19 cellular contexts compared by ENCODE assay signal in genomic region chr3:73925045-73925444, GRCh38.
DNase-seq lines count a peak whose midpoint lies in the region; ATAC-seq and TF ChIP-seq lines count a peak whose summit lies in the region.
"Had no signal": no experiment of that assay in that cellular context is flagged by ENCODE, and none has a peak within 500 bp of the region (broad histone marks: within the 10 kb centered on the region; RNA-seq: fewer than 3 reads in every experiment).

No MANE protein-coding gene starts in this region.

- H3K36me3 ChIP-seq in breast epithelium, result no peaks in the 10 kb centered on the region
- no peaks in the 10 kb centered on the region for H3K36me3 ChIP-seq in GM23248 (ENCODE audit: low read depth)
- no peaks in the 10 kb centered on the region for H3K36me3 ChIP-seq in OCI-LY3 (replicated peaks; ENCODE audit: low read depth, low read length)
- H3K36me3 ChIP-seq: BLaER1 treated with 17β-estradiol and CSF1 and Interleukin-3, amounts not matched to agents 10 nM and 100 nM had no signal

- H4K20me1 ChIP-seq in GM23248 (ENCODE audit: insufficient read depth), result no peaks in the 10 kb centered on the region
- H4K20me1 ChIP-seq in OCI-LY3 (ENCODE audit: insufficient read depth, low read length), result no peaks in the 10 kb centered on the region
- H4K20me1 ChIP-seq: BLaER1 treated with 17β-estradiol and CSF1 and Interleukin-3, amounts not matched to agents 10 nM and 100 nM had no signal

- H3F3A ChIP-seq in GM23248 (ENCODE audit: insufficient read depth), result no peaks in the 10 kb centered on the region

- no peaks in the 10 kb centered on the region for H3K79me2 ChIP-seq in GM23248 (ENCODE audit: insufficient read depth)
- H3K79me2 ChIP-seq in OCI-LY3 (ENCODE audit: low read length), result no peaks in the 10 kb centered on the region

- no peak overlapping the region for H3K27ac Mint-ChIP-seq in MCF 10A (ENCODE audit: low read depth, unreplicated experiment)
- H3K27ac Mint-ChIP-seq: B cell; CD4-positive, alpha-beta T cell; CD8-positive, alpha-beta T cell had no signal

- CTCF ChIA-PET in MCF 10A (lab: Yijun Ruan, JAX), result interaction anchor here (0.6 kb wide), 1 partner anchor 1849 kb away, joined by 4 read pairs; no protein-coding TSS in a partner anchor

- H3K4me1 Mint-ChIP-seq in MCF 10A (ENCODE audit: insufficient read depth, unreplicated experiment), result no peaks in the 10 kb centered on the region
- H3K4me1 Mint-ChIP-seq: B cell had no signal

- no peaks in the 10 kb centered on the region for H3K4me1 ChIP-seq in breast epithelium
- H3K4me1 ChIP-seq in GM23248 (ENCODE audit: insufficient read depth), result no peaks in the 10 kb centered on the region
- peaks cover 8% of the 10 kb centered on the region for H3K4me1 ChIP-seq in OCI-LY3 (ENCODE audit: low read length)
- H3K4me1 ChIP-seq: A549; BLaER1 treated with 17β-estradiol and CSF1 and Interleukin-3, amounts not matched to agents 10 nM and 100 nM; Caco-2 had no signal

- in situ Hi-C loops in GM23248 (cut with MboI), result no loop called here

- H3K4me3 ChIP-seq in breast epithelium (no peak overlapping the region), GM23248 (no peak overlapping the region), OCI-LY3 (ENCODE audit: low read length) (no peak overlapping the region)
- H3K4me3 ChIP-seq: A549; BLaER1 treated with 17β-estradiol and CSF1 and Interleukin-3, amounts not matched to agents 10 nM and 100 nM had no signal

- no peak for TF ChIP-seq POLR2A in breast epithelium (IDR thresholded peaks at IDR 0.05)

- no peak overlapping the region for H3K27ac ChIP-seq in breast epithelium
- H3K27ac ChIP-seq in GM23248, result no peak overlapping the region
- H3K27ac ChIP-seq in OCI-LY3 (ENCODE audit: low read length), result no peak overlapping the region
- H3K27ac ChIP-seq: 22Rv1; A549; BLaER1 treated with 17β-estradiol and CSF1 and Interleukin-3, amounts not matched to agents 10 nM and 100 nM; C4-2B had no signal

- TF ChIP-seq CTCF in MCF 10A (IDR thresholded peaks at IDR 0.05; ENCODE audit: unreplicated experiment) (no peak), breast epithelium (IDR thresholded peaks at IDR 0.05) (no peak), OCI-LY3 (IDR thresholded peaks at IDR 0.05; ENCODE audit: low read depth, low read length) (no peak)

- no peaks in the 10 kb centered on the region for H3K27me3 Mint-ChIP-seq in MCF 10A (ENCODE audit: insufficient read depth, unreplicated experiment)
- H3K27me3 Mint-ChIP-seq: B cell; CD4-positive, alpha-beta T cell had no signal

- H3K9me2 ChIP-seq in GM23248 (ENCODE audit: insufficient read depth), result no peaks in the 10 kb centered on the region

- no peaks in the 10 kb centered on the region for H3K36me3 Mint-ChIP-seq in MCF 10A (ENCODE audit: insufficient read depth, unreplicated experiment)
- H3K36me3 Mint-ChIP-seq: CD8-positive, alpha-beta T cell had no signal

- no peak overlapping the region for H3K4me2 ChIP-seq in GM23248 (ENCODE audit: unreplicated experiment)
- peak overlapping the region; percentile 5; the same call in 1 of the 2 replicates for H3K4me2 ChIP-seq in OCI-LY3 (ENCODE audit: low read length)
- H3K4me2 ChIP-seq: A549; BLaER1 treated with 17β-estradiol and CSF1 and Interleukin-3, amounts not matched to agents 10 nM and 100 nM had no signal

- H2AFZ ChIP-seq in GM23248 (no peak overlapping the region), OCI-LY3 (ENCODE audit: low read depth, low read length) (no peak overlapping the region)

- H3K9me3 Mint-ChIP-seq in MCF 10A (ENCODE audit: unreplicated experiment), result no peaks in the 10 kb centered on the region

- WGBS in GM23248 (ENCODE audit: low coverage in 1 of 2, low lambda C conversion rate in 2 of 2, missing lambda C conversion rate in 2 of 2), 2 experiments, result 24 to 28% methylated on average over 2 of the region's 2 CpGs

- H3K9ac ChIP-seq in GM23248, result no peak overlapping the region
- H3K9ac ChIP-seq in OCI-LY3 (ENCODE audit: low read length), result no peak overlapping the region
- H3K9ac ChIP-seq: BLaER1 treated with 17β-estradiol and CSF1 and Interleukin-3, amounts not matched to agents 10 nM and 100 nM had no signal

- H3K27me3 ChIP-seq in breast epithelium (no peaks in the 10 kb centered on the region), GM23248 (replicated peaks; ENCODE audit: insufficient read depth) (no peaks in the 10 kb centered on the region), OCI-LY3 (ENCODE audit: low read depth, low read length) (no peaks in the 10 kb centered on the region)
- H3K27me3 ChIP-seq: BLaER1 treated with 17β-estradiol and CSF1 and Interleukin-3, amounts not matched to agents 10 nM and 100 nM had no signal

- H3K4me3 Mint-ChIP-seq in MCF 10A (ENCODE audit: unreplicated experiment), result no peak overlapping the region
- H3K4me3 Mint-ChIP-seq: B cell; CD4-positive, alpha-beta T cell; CD8-positive, alpha-beta T cell had no signal

- BruUV-seq in MCF 10A (replicated peaks; lab: Mats Ljungman, UMichigan), result no TSS peak

- POLR2A ChIA-PET in MCF 10A (lab: Yijun Ruan, JAX), result no interaction called here

- peak; percentile 40 for ATAC-seq in left lobe of liver
- ATAC-seq: A549; CD8-positive, alpha-beta T cell had no signal

- peak; percentile 4 for DNase-seq in MCF 10A (ENCODE audit: unreplicated experiment)
- DNase-seq in breast epithelium (ENCODE audit: low spot score in 2 of 2), result no peak
- DNase-seq in GM23248, result peak; percentile 7
- no peak for DNase-seq in left lobe of liver (ENCODE audit: low spot score)
- no peak for DNase-seq in dedifferentiated amniotic fluid mesenchymal stem cell (ENCODE audit: extremely low spot score)
- no peak for DNase-seq in kidney glomerular epithelial cell (lab: John Stamatoyannopoulos, UW)
- DNase-seq: AML-193; Caco-2; Calu3; CD4-positive, alpha-beta T cell; CD8-positive, alpha-beta T cell; DMS79 treated with DMSO at 0.1 percent for 48 hours; GF-D8 had no signal

- intact Hi-C loops in MCF 10A (cut with micrococcal nuclease), result no loop called here
- intact Hi-C loops in breast epithelium (cut with DNase I; ENCODE audit: low total_unique reads), result no loop called here

- H3K9me3 ChIP-seq in breast epithelium (no peaks in the 10 kb centered on the region), GM23248 (ENCODE audit: low read depth) (no peaks in the 10 kb centered on the region), OCI-LY3 (ENCODE audit: insufficient read depth, low read length) (no peaks in the 10 kb centered on the region)
- H3K9me3 ChIP-seq: A549, Caco-2 had no signal

Comparison
In these comparisons a context has a peak if more than half of its experiments do, and no peak if none do; other contexts are left out.
1. DNase-seq: peak in MCF 10A (single experiment) and GM23248 (single experiment); none in breast epithelium (0 of 2), left lobe of liver (single experiment), dedifferentiated amniotic fluid mesenchymal stem cell (single experiment) and kidney glomerular epithelial cell (single experiment).